Comparison of ENCODE assay signal across 8 cellular contexts in genomic region chr13:40191186-40191980, GRCh38.
A peak's percentile ranks its signal among the peaks of the same experiment; 100 is the strongest.
DNase-seq lines count a peak whose midpoint lies in the region; ATAC-seq and TF ChIP-seq lines count a peak whose summit lies in the region.

No MANE protein-coding gene starts in this region.

- POLR2A ChIA-PET in CD4-positive, alpha-beta T cell (lab: Charles Lee): interaction anchor here (0.9 to 5.8 kb wide), 13 partner anchors 9 to 827 kb away, joined by 3 to 99 read pairs (median 6); partner anchors contain the start of genes ELF1 and FOXO1
- POLR2A ChIA-PET in activated CD8-positive, alpha-beta T cell treated with anti-CD3 and anti-CD28 coated beads, Interleukin-2, amount 10 ng/mL, durations not matched to agents 7 days and 5 days (lab: Charles Lee): interaction anchor here (0.6 to 2.5 kb wide), 6 partner anchors 16 to 473 kb away, joined by 3 to 17 read pairs (median 4); no protein-coding TSS in a partner anchor

- H3K4me1 Mint-ChIP-seq in CD4-positive, alpha-beta T cell (ENCODE audit: low read depth): peaks cover 90% of the 10 kb centered on the region
- peaks cover 59% of the 10 kb centered on the region for H3K4me1 Mint-ChIP-seq in activated CD8-positive, alpha-beta T cell treated with anti-CD3 and anti-CD28 coated beads, Interleukin-2, amount 10 ng/mL, durations not matched to agents 7 days and 5 days (ENCODE audit: low read depth)

- H3K36me3 Mint-ChIP-seq in CD4-positive, alpha-beta T cell (ENCODE audit: low read depth): no peaks in the 10 kb centered on the region
- no peaks in the 10 kb centered on the region for H3K36me3 Mint-ChIP-seq in activated CD8-positive, alpha-beta T cell treated with anti-CD3 and anti-CD28 coated beads, Interleukin-2, amount 10 ng/mL, durations not matched to agents 7 days and 5 days (ENCODE audit: low read depth)

- H3K27me3 Mint-ChIP-seq in CD4-positive, alpha-beta T cell: no peaks in the 10 kb centered on the region
- H3K27me3 Mint-ChIP-seq in activated CD8-positive, alpha-beta T cell treated with anti-CD3 and anti-CD28 coated beads, Interleukin-2, amount 10 ng/mL, durations not matched to agents 7 days and 5 days (ENCODE audit: low read depth): no peaks in the 10 kb centered on the region

- H3K9me3 Mint-ChIP-seq in CD4-positive, alpha-beta T cell: no peaks in the 10 kb centered on the region
- no peaks in the 10 kb centered on the region for H3K9me3 Mint-ChIP-seq in activated CD8-positive, alpha-beta T cell treated with anti-CD3 and anti-CD28 coated beads, Interleukin-2, amount 10 ng/mL, durations not matched to agents 7 days and 5 days (ENCODE audit: insufficient read depth)

- H3K27ac ChIP-seq in CD4-positive, alpha-beta T cell (ENCODE audit: low read depth, low read length): peak overlapping the region; percentile 60
- peak overlapping the region; percentile 54 for H3K27ac ChIP-seq in psoas muscle

- CTCF ChIA-PET in CD4-positive, alpha-beta T cell (lab: Charles Lee): interaction anchor here (0.7 kb wide), 1 partner anchor 242 kb away, joined by 3 read pairs; no protein-coding TSS in a partner anchor
- CTCF ChIA-PET in activated CD8-positive, alpha-beta T cell treated with anti-CD3 and anti-CD28 coated beads, Interleukin-2, amount 10 ng/mL, durations not matched to agents 7 days and 5 days (lab: Charles Lee): interaction anchor here (0.9 to 4.7 kb wide), 9 partner anchors 9 to 491 kb away, joined by 3 to 40 read pairs (median 7); no protein-coding TSS in a partner anchor

- no peak for ATAC-seq in CD4-positive, alpha-beta T cell (ENCODE audit: poor library complexity)
- no peak for ATAC-seq in activated CD8-positive, alpha-beta T cell treated with anti-CD3 and anti-CD28 coated beads, Interleukin-2, amount 10 ng/mL, durations not matched to agents 7 days and 5 days
- peak in 1 of 4 donors; percentile 40 for ATAC-seq in psoas muscle

- H3K9me3 ChIP-seq in CD4-positive, alpha-beta T cell (ENCODE audit: control insufficient read depth, low read length): no peaks in the 10 kb centered on the region
- H3K9me3 ChIP-seq in psoas muscle: no peaks in the 10 kb centered on the region

- intact Hi-C loops in CD4-positive, alpha-beta T cell (cut with DNase I, micrococcal nuclease): loop anchor here in 1 of 2 experiments (2.0 kb wide), 1 partner anchor 13 kb away; no protein-coding TSS in a partner anchor
- intact Hi-C loops in psoas muscle (cut with DNase I): loop anchor here in 1 of 2 donors (5.0 kb wide), 2 partner anchors 119 to 476 kb away; partner anchors contain the start of gene FOXO1

- peak overlapping the region; percentile 99 for H3K27ac Mint-ChIP-seq in CD4-positive, alpha-beta T cell
- H3K27ac Mint-ChIP-seq in activated CD8-positive, alpha-beta T cell treated with anti-CD3 and anti-CD28 coated beads, Interleukin-2, amount 10 ng/mL, durations not matched to agents 7 days and 5 days: peak overlapping the region; percentile 98

- H3K4me3 Mint-ChIP-seq in CD4-positive, alpha-beta T cell: peak overlapping the region; percentile 80
- H3K4me3 Mint-ChIP-seq in activated CD8-positive, alpha-beta T cell treated with anti-CD3 and anti-CD28 coated beads, Interleukin-2, amount 10 ng/mL, durations not matched to agents 7 days and 5 days: peak overlapping the region; percentile 40

- TF ChIP-seq CTCF in CD4-positive, alpha-beta T cell (IDR thresholded peaks at IDR 0.05): no peak
- no peak for TF ChIP-seq CTCF in psoas muscle (IDR thresholded peaks at IDR 0.05)

- 28 to 37% (median 31%) methylated on average over 7 of the region's 7 CpGs for WGBS in psoas muscle, 3 donors

- no peaks in the 10 kb centered on the region for H3K36me3 ChIP-seq in psoas muscle (ENCODE audit: insufficient read depth in 1 of 2, low read depth in 1 of 2)

- H3K27me3 ChIP-seq in CD4-positive, alpha-beta T cell (ENCODE audit: control insufficient read depth, insufficient read depth, low read length): no peaks in the 10 kb centered on the region
- H3K27me3 ChIP-seq in psoas muscle (ENCODE audit: insufficient read depth in 3 of 3, low read length in 2 of 3): no peaks in the 10 kb centered on the region

- H3K4me3 ChIP-seq in psoas muscle: no peak overlapping the region

- peaks cover 39% of the 10 kb centered on the region for H3K4me1 ChIP-seq in psoas muscle

- DNase-seq in CD4-positive, alpha-beta T cell: no peak
- no peak for DNase-seq in activated CD8-positive, alpha-beta T cell treated with anti-CD3 and anti-CD28 coated beads, Interleukin-2, amount 10 ng/mL, durations not matched to agents 7 days and 5 days
- DNase-seq in glomerular visceral epithelial cell (ENCODE audit: extremely low spot score): peak; percentile 33
- no peak for DNase-seq in psoas muscle
- DNase-seq in mesenteric fat pad (ENCODE audit: low spot score): no peak
- DNase-seq in islet precursor cell: no peak
- no peak for DNase-seq in SW 1271 (lab: John Stamatoyannopoulos, UW)
- no peak for DNase-seq in NCI-H345 (lab: John Stamatoyannopoulos, UW)
